Comparison of ENCODE assay signal across 20 cellular contexts in genomic region chr3:13371100-13372075, GRCh38. TPM values are rescaled to one million over a fixed set of nuclear protein-coding genes. Genes with fewer than 3 reads are reported as not detected.
DNase-seq lines count a peak whose midpoint lies in the region; ATAC-seq, FAIRE-seq and TF ChIP-seq lines count a peak whose summit lies in the region.
"Had no signal": no experiment of that assay in that cellular context is flagged by ENCODE, and none has a peak within 500 bp of the region (broad histone marks: within the 10 kb centered on the region; RNA-seq: fewer than 3 reads in every experiment).

No MANE protein-coding gene starts in this region.

- POLR2A ChIA-PET in HepG2 (lab: Yijun Ruan, JAX): no interaction called here
- POLR2A ChIA-PET in naive thymus-derived CD8-positive, alpha-beta T cell (lab: Charles Lee): no interaction called here

- TF ChIP-seq CTCF in HepG2 (CRISPR knock-in tag; IDR thresholded peaks at IDR 0.05) (no peak), right lobe of liver (IDR thresholded peaks at IDR 0.05) (no peak), astrocyte (IDR thresholded peaks at IDR 0.05; ENCODE audit: insufficient read depth, low read depth, low read length) (no peak), mucosa of descending colon (IDR thresholded peaks at IDR 0.05) (no peak)

- no peaks in the 10 kb centered on the region for H3K9me3 Mint-ChIP-seq in astrocyte (ENCODE audit: unreplicated experiment)
- H3K9me3 Mint-ChIP-seq in naive thymus-derived CD8-positive, alpha-beta T cell: no peaks in the 10 kb centered on the region

- CTCF ChIA-PET in HepG2 (lab: Yijun Ruan, JAX; ENCODE audit: low intra/inter-chr PET ratio, low total read pairs): no interaction called here

- H3K27me3 ChIP-seq in HepG2 (ENCODE audit: control insufficient read depth in 1 of 2, insufficient read depth in 2 of 2, low read length in 2 of 2): no peaks in the 10 kb centered on the region
- no peaks in the 10 kb centered on the region for H3K27me3 ChIP-seq in right lobe of liver
- H3K27me3 ChIP-seq in astrocyte (ENCODE audit: insufficient read depth, low read length): no peaks in the 10 kb centered on the region
- H3K27me3 ChIP-seq: cardiac muscle cell, neutrophil, vagina had no signal

- intact Hi-C loops in HepG2 (cut with micrococcal nuclease; ENCODE audit: unreplicated experiment) (no loop called here), right lobe of liver (cut with DNase I) (no loop called here), mucosa of descending colon (cut with DNase I, micrococcal nuclease) (no loop called here)

- H3K79me2 ChIP-seq in HepG2 (ENCODE audit: insufficient read depth, low read length) (no peaks in the 10 kb centered on the region), astrocyte (ENCODE audit: insufficient read depth, low read length) (no peaks in the 10 kb centered on the region)

- H3K4me2 ChIP-seq in HepG2 (ENCODE audit: low read depth, low read length): no peak overlapping the region
- H3K4me2 ChIP-seq in astrocyte (ENCODE audit: low read length): peak overlapping the region; percentile 73

- H3K27ac ChIP-seq in HepG2 (ENCODE audit: extremely low read length, insufficient read depth, low read length): no peak overlapping the region
- H3K27ac ChIP-seq in right lobe of liver: no peak overlapping the region
- peak overlapping the region; percentile 1 for H3K27ac ChIP-seq in astrocyte (ENCODE audit: low read depth, low read length)
- H3K27ac ChIP-seq: C4-2B, cardiac muscle cell, neutrophil, vagina had no signal

- peak overlapping the region; percentile 49 for H3K27ac Mint-ChIP-seq in astrocyte (ENCODE audit: unreplicated experiment)
- peak overlapping the region in 4 of 10 donors; percentile 2 to 74 (median 52) for H3K27ac Mint-ChIP-seq in naive thymus-derived CD8-positive, alpha-beta T cell

- 98% methylated on average over 9 of the region's 17 CpGs for WGBS in HepG2 (ENCODE audit: low lambda C conversion rate)
- WGBS in right lobe of liver (ENCODE audit: insufficient coverage, low coverage, low lambda C conversion rate, missing lambda C conversion rate): 69% methylated on average over 2 of the region's 17 CpGs

- no peaks in the 10 kb centered on the region for H3K9me3 ChIP-seq in HepG2 (ENCODE audit: low read length)
- no peaks in the 10 kb centered on the region for H3K9me3 ChIP-seq in right lobe of liver
- no peaks in the 10 kb centered on the region for H3K9me3 ChIP-seq in astrocyte (ENCODE audit: insufficient read depth, low read depth, low read length)
- no peaks in the 10 kb centered on the region for H3K9me3 ChIP-seq in mucosa of descending colon
- H3K9me3 ChIP-seq: neutrophil, vagina had no signal

- ATAC-seq in HepG2 (no peak), right lobe of liver (no peak), mucosa of descending colon (peak; percentile 14), HG03457 (IDR thresholded peaks at IDR 0.05; ENCODE audit: unreplicated experiment) (no peak)
- no peak for ATAC-seq in naive thymus-derived CD8-positive, alpha-beta T cell

- TF ChIP-seq POLR2A in HepG2 (IDR thresholded peaks at IDR 0.05; ENCODE audit: insufficient read depth in 1 of 2, low read depth in 2 of 2, low read length in 2 of 2): no peak
- no peak for TF ChIP-seq POLR2A in right lobe of liver (IDR thresholded peaks at IDR 0.05)

- H3K27me3 Mint-ChIP-seq in astrocyte (ENCODE audit: low read depth, unreplicated experiment): peaks cover 5% of the 10 kb centered on the region
- no peaks in the 10 kb centered on the region for H3K27me3 Mint-ChIP-seq in naive thymus-derived CD8-positive, alpha-beta T cell

- H3K36me3 ChIP-seq in HepG2 (replicated peaks in 1 of 2; ENCODE audit: control insufficient read depth in 1 of 2, insufficient read depth in 2 of 2, low read length in 2 of 2): peaks cover 36 to 75% of the 10 kb centered on the region in 2 experiments
- H3K36me3 ChIP-seq in right lobe of liver: peaks cover 0 to 44% (median 9%) of the 10 kb centered on the region in 4 donors
- no peaks in the 10 kb centered on the region for H3K36me3 ChIP-seq in astrocyte (ENCODE audit: insufficient read depth, low read length)
- H3K36me3 ChIP-seq in mucosa of descending colon (ENCODE audit: low read depth): no peaks in the 10 kb centered on the region
- H3K36me3 ChIP-seq: vagina had no signal

- BruUV-seq in HepG2 (replicated peaks; lab: Mats Ljungman, UMichigan): no TSS peak

- FAIRE-seq in HepG2 (lab: Jason Lieb, UNC): no peak
- FAIRE-seq in astrocyte (lab: Jason Lieb, UNC): no peak
- FAIRE-seq: endometrium had no signal

- no peaks in the 10 kb centered on the region for H3K36me3 Mint-ChIP-seq in astrocyte (ENCODE audit: low read depth, unreplicated experiment)
- peaks cover 7 to 63% (median 9%) of the 10 kb centered on the region in 3 donors for H3K36me3 Mint-ChIP-seq in naive thymus-derived CD8-positive, alpha-beta T cell

- H3K4me3 ChIP-seq in HepG2 (replicated peaks in 1 of 3; ENCODE audit: insufficient read depth in 1 of 3, low read depth in 2 of 3, low read length in 3 of 3): no peak overlapping the region
- H3K4me3 ChIP-seq in right lobe of liver: no peak overlapping the region
- H3K4me3 ChIP-seq in astrocyte (ENCODE audit: insufficient read depth, low read depth, low read length): no peak overlapping the region
- H3K4me3 ChIP-seq in mucosa of descending colon: no peak overlapping the region
- H3K4me3 ChIP-seq: cardiac muscle cell, vagina had no signal

- H4K20me1 ChIP-seq in HepG2 (ENCODE audit: insufficient read depth, low read length): no peaks in the 10 kb centered on the region
- H4K20me1 ChIP-seq in astrocyte (ENCODE audit: insufficient read depth, low read length): no peaks in the 10 kb centered on the region

- H3K4me3 Mint-ChIP-seq in astrocyte (ENCODE audit: unreplicated experiment): no peak overlapping the region
- no peak overlapping the region for H3K4me3 Mint-ChIP-seq in naive thymus-derived CD8-positive, alpha-beta T cell

- H3K9ac ChIP-seq in HepG2 (ENCODE audit: insufficient read depth, low read depth, low read length) (no peak overlapping the region), astrocyte (ENCODE audit: low read length) (peak overlapping the region; percentile 29)

- H3K4me1 ChIP-seq in HepG2 (ENCODE audit: insufficient read depth, low read length): no peaks in the 10 kb centered on the region
- H3K4me1 ChIP-seq in right lobe of liver: no peaks in the 10 kb centered on the region
- H3K4me1 ChIP-seq in astrocyte (ENCODE audit: insufficient read depth, low read length): peaks cover 16% of the 10 kb centered on the region
- H3K4me1 ChIP-seq in mucosa of descending colon (ENCODE audit: low read depth): no peaks in the 10 kb centered on the region
- H3K4me1 ChIP-seq: vagina had no signal

- DNase-seq in HepG2 (ENCODE audit: low spot score) (no peak), right lobe of liver (no peak), astrocyte (ENCODE audit: low read depth) (peak; percentile 16), mucosa of descending colon (peak in 1 of 3 donors; percentile 15), GM19238 (ENCODE audit: insufficient read length, low spot score) (no peak)
- no peak for DNase-seq in naive thymus-derived CD8-positive, alpha-beta T cell
- no peak for DNase-seq in activated effector memory CD4-positive, alpha-beta T cell treated with anti-CD3 and anti-CD28 coated beads, Interleukin-2, amount 50 U/mL, for 16 hours
- DNase-seq: activated gamma-delta T cell; dermis blood vessel endothelial cell; NCI-H1105 treated with DMSO at 0.1 percent for 48 hours; NCI-H774; OCI-M1; stimulated activated CD4-positive, alpha-beta T cell treated with anti-CD3 and anti-CD28 coated beads, Interleukin-1b, Interleukin-23, amount 100 ng/mL, for 48 hours; T1000 had no signal

- in situ Hi-C loops in HepG2 (cut with HindIII; ENCODE audit: extremely low pct_ligation_motif_present, low pct_unique_long_range_greater_than_20kb): no loop called here

- TF ChIP-seq EP300 in HepG2 (IDR thresholded peaks at IDR 0.05; ENCODE audit: low read depth in 2 of 2, low read length in 2 of 2): no peak
- no peak for TF ChIP-seq EP300 in HepG2 (CRISPR knock-in tag; IDR thresholded peaks at IDR 0.05; ENCODE audit: borderline replicate concordance)

- H3K4me1 Mint-ChIP-seq in astrocyte (ENCODE audit: low read depth, unreplicated experiment): peaks cover 4% of the 10 kb centered on the region
- peaks cover 0 to 6% (median 3%) of the 10 kb centered on the region in 4 donors for H3K4me1 Mint-ChIP-seq in naive thymus-derived CD8-positive, alpha-beta T cell

- no peak overlapping the region for H2AFZ ChIP-seq in HepG2 (ENCODE audit: low read length)
- H2AFZ ChIP-seq in astrocyte (ENCODE audit: low read depth, low read length): no peak overlapping the region

- TF ChIP-seq RAD21 in HepG2 (CRISPR knock-in tag; IDR thresholded peaks at IDR 0.05): no peak

TF ChIP-seq in HepG2, 621 proteins besides CTCF, POLR2A, EP300 and RAD21 (continues in another document):
- no peak for TF ChIP-seq ZFP36 (IDR thresholded peaks at IDR 0.05; ENCODE audit: borderline replicate concordance, low read depth, low read length, partially characterized antibody)

RNA-seq across cellular contexts. Expression of gene NUP210, which starts 48.7 kb away (rescaled TPM):
- total RNA-seq in HepG2 (2016; rRNA removed; fragmentation: Illumina TruSeq; extraction: Trizol) (18.2 and 35.2 TPM in 2 replicates), right lobe of liver (10 to 100 TPM; 11.7 to 17.7 (median 15.6) TPM), astrocyte (0.36 and 1.2 TPM in 2 replicates), mucosa of descending colon (10 to 100 TPM in 1 of 3 donors, 1 to 10 TPM in 2; 6.7 to 14.8 (median 8.1) TPM)
- total RNA-seq in HepG2 (2016; cell fraction: cytosol; rRNA removed; fragmentation: Illumina TruSeq; extraction: Trizol; ENCODE audit: low read depth): 2.4 and 3.0 TPM in 2 replicates
- 13.5 and 35.7 TPM in 2 replicates for total RNA-seq in HepG2 (2016; cell fraction: insoluble cytoplasmic fraction; rRNA removed; fragmentation: Illumina TruSeq; extraction: Trizol)
- 7.5 TPM in 2 replicates for total RNA-seq in HepG2 (2016; cell fraction: membrane; rRNA removed; fragmentation: Illumina TruSeq; extraction: Trizol)
- total RNA-seq in HepG2 (2016; cell fraction: nucleus; rRNA removed; fragmentation: Illumina TruSeq; extraction: Trizol): 48.2 and 58.1 TPM in 2 replicates
- polyA plus RNA-seq in HepG2 (2011; rRNA removed): 31.6 and 44.3 TPM in 2 replicates
- polyA plus RNA-seq in HepG2 (2011; cell fraction: cytosol; rRNA removed): 17.7 and 20.2 TPM in 2 replicates
- polyA plus RNA-seq in HepG2 (2011; cell fraction: nucleus; rRNA removed): 105 and 126 TPM in 2 replicates
- 34.3 and 44.8 TPM in 2 replicates for polyA plus RNA-seq in HepG2 (2012)
- 1.3 and 1.6 TPM in 2 replicates for polyA plus RNA-seq in HepG2 (2016; cell fraction: cytosol; fragmentation: Illumina TruSeq; extraction: Trizol; ENCODE audit: low read depth)
- polyA plus RNA-seq in HepG2 (2016; cell fraction: insoluble cytoplasmic fraction; fragmentation: Illumina TruSeq; extraction: Trizol; ENCODE audit: low read depth): 10.1 and 14.0 TPM in 2 replicates
- 2.8 and 3.5 TPM in 2 replicates for polyA plus RNA-seq in HepG2 (2016; cell fraction: membrane; fragmentation: Illumina TruSeq; extraction: Trizol; ENCODE audit: low read depth)
- 83.4 and 84.9 TPM in 2 replicates for polyA plus RNA-seq in HepG2 (2016; cell fraction: nucleus; fragmentation: Illumina TruSeq; extraction: Trizol; ENCODE audit: insufficient read depth, low read depth)
- 104 and 110 TPM in 2 replicates for polyA minus RNA-seq in HepG2 (2011; rRNA and poly(A)+ RNA removed; ENCODE audit: low replicate concordance)
- 31.9 and 35.7 TPM in 2 replicates for polyA minus RNA-seq in HepG2 (2011; cell fraction: cytosol; rRNA and poly(A)+ RNA removed)
- polyA minus RNA-seq in HepG2 (2011; cell fraction: nucleus; rRNA and poly(A)+ RNA removed): 50.5 and 60.3 TPM in 2 replicates
- 100 to 1,000 TPM; 141 to 150 TPM for total RNA-seq in naive thymus-derived CD8-positive, alpha-beta T cell
- polyA plus RNA-seq in naive thymus-derived CD8-positive, alpha-beta T cell: 10 to 100 TPM; 37.3 to 82.7 (median 54.8) TPM
